23 cellular contexts compared by ENCODE assay signal in genomic region chr9:124599121-124599795, GRCh38.
"Had no signal": no experiment of that assay in that cellular context is flagged by ENCODE, and none has a peak within 500 bp of the region (broad histone marks: within the 10 kb centered on the region; RNA-seq: fewer than 3 reads in every experiment).

No MANE protein-coding gene starts in this region.

- H3K36me3 ChIP-seq: esophagus muscularis mucosa, gastrocnemius medialis, heart right ventricle, left lung, lower lobe of right lung had no signal

- H3K4me3 ChIP-seq: coronary artery, dorsolateral prefrontal cortex, esophagus muscularis mucosa, gastrocnemius medialis, heart right ventricle, left lung, lower lobe of right lung had no signal

- ATAC-seq: gastrocnemius medialis, heart right ventricle, left cardiac atrium, left lung, left ventricle myocardium superior, lower lobe of right lung had no signal

- H3K36me3 Mint-ChIP-seq: mesothelial cell of epicardium had no signal

- H3K4me3 Mint-ChIP-seq: mesothelial cell of epicardium had no signal

- H3K27ac Mint-ChIP-seq: mesothelial cell of epicardium had no signal

- H3K27me3 ChIP-seq: dorsolateral prefrontal cortex, esophagus muscularis mucosa, gastrocnemius medialis, heart right ventricle, left lung had no signal

- H3K9me3 Mint-ChIP-seq: mesothelial cell of epicardium had no signal

- DNase-seq: dermis blood vessel endothelial cell; dorsolateral prefrontal cortex; effector CD4-positive, alpha-beta T cell; effector memory CD4-positive, alpha-beta T cell; foreskin fibroblast; foreskin melanocyte; gastrocnemius medialis; glutamatergic neuron; head of caudate nucleus; heart right ventricle; hippocampal formation; left cardiac atrium; left lung; left ventricle myocardium superior; lower lobe of right lung; mesenchymal stem cell had no signal

- H3K27ac ChIP-seq: coronary artery, dorsolateral prefrontal cortex, esophagus muscularis mucosa, gastrocnemius medialis, heart right ventricle, left lung, lower lobe of right lung had no signal

- FAIRE-seq: colon, endothelial cell of umbilical vein, islet of Langerhans, keratinocyte had no signal

- H3K9me3 ChIP-seq: esophagus muscularis mucosa, gastrocnemius medialis, heart right ventricle, left lung, lower lobe of right lung had no signal
